ENCODE assay signal across 8 cellular contexts in the genomic region with DNA sequence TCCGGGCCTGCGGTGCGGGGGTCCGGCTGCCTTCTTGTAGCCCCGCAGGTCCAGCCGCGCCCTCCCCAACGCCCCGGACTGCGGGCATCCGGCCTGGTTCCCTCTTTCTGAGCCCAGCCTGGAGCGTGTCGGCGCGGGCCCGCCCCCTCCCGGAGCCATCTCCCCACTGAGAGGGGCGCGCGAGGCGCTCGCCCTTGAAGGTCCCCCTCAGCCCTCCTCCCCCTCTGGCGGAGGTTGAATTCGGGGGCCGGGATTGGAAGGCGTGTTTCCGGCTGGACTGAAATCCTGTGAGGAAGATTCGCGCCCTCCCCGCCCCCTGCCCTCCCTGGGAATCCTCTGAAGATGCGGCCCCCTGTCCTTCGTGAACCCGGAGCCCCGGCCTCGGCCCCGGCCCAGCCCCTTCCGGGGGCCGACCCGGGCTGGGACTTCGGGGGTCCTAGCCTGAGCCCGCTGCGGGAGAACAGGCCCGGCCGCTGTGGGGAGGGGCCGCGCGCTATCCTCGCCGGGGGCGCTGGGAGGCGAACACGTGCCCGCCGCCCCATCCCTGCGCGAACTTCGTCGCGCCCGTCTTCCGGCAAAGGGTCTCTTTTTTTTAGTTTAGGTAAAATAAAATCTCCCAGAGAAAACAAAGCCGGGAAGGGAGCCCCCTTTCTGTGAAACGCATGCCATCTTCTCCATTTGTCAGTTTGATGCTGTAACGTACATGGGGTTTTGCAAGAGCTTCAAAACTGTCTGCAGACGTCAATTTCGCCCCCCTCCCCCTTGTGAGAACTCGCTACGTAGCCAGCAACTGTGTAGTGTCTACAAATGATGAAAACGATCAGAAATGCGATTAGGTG. TPM values are rescaled to one million over a fixed set of nuclear protein-coding genes. Genes with fewer than 3 reads are reported as not detected.
DNase-seq lines count a peak whose midpoint lies in the region; ATAC-seq and TF ChIP-seq lines count a peak whose summit lies in the region.

No MANE protein-coding gene starts in this region.

- peak; percentile 41 for ATAC-seq in GM21515 (IDR thresholded peaks at IDR 0.05; ENCODE audit: unreplicated experiment)

- H3K9me3 Mint-ChIP-seq in IgD-negative memory B cell: no peaks in the 10 kb centered on the region
- H3K9me3 Mint-ChIP-seq in neural crest cell: no peaks in the 10 kb centered on the region

- no peaks in the 10 kb centered on the region for H3K27me3 Mint-ChIP-seq in IgD-negative memory B cell
- H3K27me3 Mint-ChIP-seq in neural crest cell (ENCODE audit: low read depth): no peaks in the 10 kb centered on the region

- H3K4me3 Mint-ChIP-seq in IgD-negative memory B cell: peak overlapping the region; percentile 89 to 96 (median 96)
- peak overlapping the region; percentile 92 for H3K4me3 Mint-ChIP-seq in neural crest cell

- peak; percentile 67 for DNase-seq in Caki2 (ENCODE audit: low read depth)
- DNase-seq in SHP77 (lab: John Stamatoyannopoulos, UW): peak; percentile 73 to 79
- peak; percentile 90 for DNase-seq in activated effector memory CD4-positive, alpha-beta T cell treated with anti-CD3 and anti-CD28 coated beads, Interleukin-2, amount 50 U/mL, for 16 hours
- DNase-seq in foreskin fibroblast: peak in 1 of 2 donors; percentile 71
- peak; percentile 74 for DNase-seq in neural crest cell (ENCODE audit: low read depth, low spot score)
- peak in 38 of 49 donors; percentile 38 to 93 (median 66) for DNase-seq in substantia nigra (lab: John Stamatoyannopoulos, UW)

- H3K4me3 ChIP-seq in foreskin fibroblast (ENCODE audit: low read depth in 1 of 2, low read length in 2 of 2): peak overlapping the region; percentile 77 to 88

- TF ChIP-seq CTCF in foreskin fibroblast (IDR thresholded peaks at IDR 0.05; ENCODE audit: low read depth, low read length) (peak; percentile 17), neural crest cell (conservative IDR thresholded peaks at IDR 0.05) (no peak)

- in situ Hi-C loops in Caki2 (cut with HindIII; ENCODE audit: low pct_unique_long_range_greater_than_20kb, low sequenced_read_pairs): no loop called here

- peak overlapping the region; percentile 92 for H3K27ac ChIP-seq in substantia nigra (ENCODE audit: low read depth, low read length, poor library complexity, severe bottlenecking)

- peak overlapping the region; percentile 81 to 98 (median 95) for H3K27ac Mint-ChIP-seq in IgD-negative memory B cell
- H3K27ac Mint-ChIP-seq in neural crest cell (ENCODE audit: unreplicated experiment): peak overlapping the region; percentile 90

- H3K36me3 Mint-ChIP-seq in IgD-negative memory B cell (no peaks in the 10 kb centered on the region), neural crest cell (ENCODE audit: low read depth) (no peaks in the 10 kb centered on the region)

- H3K4me1 Mint-ChIP-seq in IgD-negative memory B cell (peaks cover 41 to 47% (median 41%) of the 10 kb centered on the region in 3 donors), neural crest cell (peaks cover 35% of the 10 kb centered on the region)

RNA-seq across cellular contexts. Expression of gene PDCD4, which starts 0.6 kb away (rescaled TPM):
- 9.4 and 21.7 TPM in 2 replicates for total RNA-seq in Caki2 (2014; rRNA removed; shearing (Covaris generic); ENCODE audit: low replicate concordance)
- polyA plus RNA-seq in IgD-negative memory B cell: 319 TPM
- total RNA-seq in neural crest cell: 37.8 and 41.9 TPM in 2 replicates

RNA-seq across cellular contexts. Expression of gene BBIP1, which starts 46.6 kb away (rescaled TPM):
- total RNA-seq in Caki2 (2014; rRNA removed; shearing (Covaris generic); ENCODE audit: low replicate concordance): 12.3 and 32.9 TPM in 2 replicates
- polyA plus RNA-seq in IgD-negative memory B cell: 17.6 TPM
- total RNA-seq in neural crest cell: 33.6 and 37.8 TPM in 2 replicates

RNA-seq across cellular contexts. Expression of gene SHOC2, which starts 47.0 kb away (rescaled TPM):
- 14.3 and 17.9 TPM in 2 replicates for total RNA-seq in Caki2 (2014; rRNA removed; shearing (Covaris generic); ENCODE audit: low replicate concordance)
- polyA plus RNA-seq in IgD-negative memory B cell: 105 TPM
- total RNA-seq in neural crest cell: 30.1 and 34.9 TPM in 2 replicates
